In the genomic region with DNA sequence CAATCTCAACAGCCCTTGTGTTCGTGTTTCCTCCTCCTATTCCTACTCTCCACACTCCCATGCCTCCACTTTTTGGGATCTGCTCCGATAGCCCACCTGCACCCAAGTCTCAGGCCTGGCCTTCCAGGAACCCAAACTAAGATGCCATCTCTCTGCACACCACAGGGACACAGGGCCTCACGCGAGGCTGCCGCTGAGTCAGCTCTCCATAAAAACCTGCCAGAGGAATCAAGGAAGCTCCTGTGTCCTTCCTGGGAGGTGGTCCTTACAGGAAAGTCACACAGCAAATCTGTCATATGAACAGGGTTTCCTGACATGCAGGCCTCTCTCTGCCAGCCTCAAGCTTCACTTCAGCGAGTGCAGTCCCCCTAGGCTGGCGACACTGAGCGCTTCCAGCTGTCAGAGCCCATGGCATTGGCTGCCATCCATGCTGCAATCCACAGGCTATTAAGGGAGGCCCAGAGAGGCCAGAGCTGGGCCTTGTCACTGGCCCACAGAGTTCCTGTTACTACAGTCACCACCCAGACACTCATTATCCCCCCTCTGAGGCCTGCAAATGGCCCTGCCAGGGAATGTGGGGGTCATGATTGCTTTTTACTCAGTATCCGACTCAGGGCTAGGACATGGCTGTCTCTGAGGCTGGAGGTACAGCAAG, we compare ENCODE assay signal across 16 cellular contexts.
A peak's percentile ranks its signal among the peaks of the same experiment; 100 is the strongest.
DNase-seq lines count a peak whose midpoint lies in the region; ATAC-seq and TF ChIP-seq lines count a peak whose summit lies in the region.
"Had no signal": no experiment of that assay in that cellular context is flagged by ENCODE, and none has a peak within 500 bp of the region (broad histone marks: within the 10 kb centered on the region; RNA-seq: fewer than 3 reads in every experiment).

No MANE protein-coding gene starts in this region.

- peak; percentile 56 for DNase-seq in AG10803 (ENCODE audit: low read depth)
- peak; percentile 43 for DNase-seq in HFFc6
- DNase-seq in epidermal melanocyte (ENCODE audit: insufficient read length, low spot score) = peak; percentile 59
- peak; percentile 91 for DNase-seq in myocyte (ENCODE audit: low read depth)
- no peak for DNase-seq in DMS114 treated with DMSO at 0.1 percent for 48 hours (lab: John Stamatoyannopoulos, UW; ENCODE audit: unreplicated experiment)
- DNase-seq in middle frontal gyrus (ENCODE audit: extremely low spot score, low spot score) = no peak
- DNase-seq: adrenal gland; AML-193; DMS 273 treated with DMSO at 0.1 percent for 48 hours; erythroblast; NCI-H1694 treated with DMSO at 0.1 percent for 48 hours; stimulated activated naive CD8-positive, alpha-beta T cell treated with anti-CD3 and anti-CD28 coated beads, Interleukin-15, amount 100 ng/mL, for 72 hours had no signal

- peaks cover 22% of the 10 kb centered on the region; the same call in 1 of the 2 replicates for H3K4me1 Mint-ChIP-seq in HFFc6 (ENCODE audit: low read depth)
- H3K4me1 Mint-ChIP-seq: stimulated activated naive CD8-positive, alpha-beta T cell treated with anti-CD3 and anti-CD28 coated beads, Interleukin-15, amount 100 ng/mL, for 72 hours had no signal

- H3K27me3 Mint-ChIP-seq in HFFc6 (ENCODE audit: insufficient read depth) = peaks cover 6% of the 10 kb centered on the region

- peak overlapping the region; percentile 59; the same call in 1 of the 2 replicates for H3K27ac Mint-ChIP-seq in HFFc6
- H3K27ac Mint-ChIP-seq: activated T-helper 1 cell treated with anti-CD3 and anti-CD28 coated beads, Interleukin-12 subunit alpha, Interleukin-12 subunit beta, Interleukin-2, Interleukin-4 antibody, amounts not matched to agents 30 ng/mL and 10 ng/mL and 1 ng/mL, durations not matched to agents 14 hours and 24 hours and 36 hours had no signal

- peaks cover 4% of the 10 kb centered on the region for H3K36me3 Mint-ChIP-seq in HFFc6 (ENCODE audit: low read depth)

- H3K4me3 ChIP-seq in AG10803 (ENCODE audit: low read length) = no peak overlapping the region
- H3K4me3 ChIP-seq: adrenal gland, SK-N-MC had no signal

- no peak for ATAC-seq in HG02623 (IDR thresholded peaks at IDR 0.05; ENCODE audit: unreplicated experiment)
- no peak for ATAC-seq in GM18870 (IDR thresholded peaks at IDR 0.05; ENCODE audit: unreplicated experiment)
- ATAC-seq: stimulated activated naive CD8-positive, alpha-beta T cell treated with anti-CD3 and anti-CD28 coated beads, Interleukin-15, amount 100 ng/mL, for 72 hours had no signal

- peaks cover 25% of the 10 kb centered on the region for H3K9me3 Mint-ChIP-seq in HFFc6

- H3K4me3 Mint-ChIP-seq in HFFc6 = no peak overlapping the region; the same call in 1 of the 2 replicates
- H3K4me3 Mint-ChIP-seq: activated T-helper 1 cell treated with anti-CD3 and anti-CD28 coated beads, Interleukin-12 subunit alpha, Interleukin-12 subunit beta, Interleukin-2, Interleukin-4 antibody, amounts not matched to agents 30 ng/mL and 10 ng/mL and 1 ng/mL, durations not matched to agents 14 hours and 24 hours and 36 hours; stimulated activated naive CD8-positive, alpha-beta T cell treated with anti-CD3 and anti-CD28 coated beads, Interleukin-15, amount 100 ng/mL, for 72 hours had no signal

- TF ChIP-seq CTCF in AG10803 (conservative IDR thresholded peaks at IDR 0.05; ENCODE audit: low read length) (no peak), HFFc6 (IDR thresholded peaks at IDR 0.05) (no peak)

Comparison
In these comparisons a context has a peak if more than half of its experiments do, and no peak if none do; other contexts are left out.
1. DNase-seq: peak in AG10803 (single experiment), HFFc6 (single experiment), epidermal melanocyte (single experiment) and myocyte (single experiment); none in DMS114 treated with DMSO at 0.1 percent for 48 hours (single experiment) and middle frontal gyrus (single experiment).